Comparison of ENCODE assay signal across 17 cellular contexts in genomic region chr2:128625966-128626757, GRCh38.
DNase-seq lines count a peak whose midpoint lies in the region; ATAC-seq, FAIRE-seq and TF ChIP-seq lines count a peak whose summit lies in the region.
"Had no signal": no experiment of that assay in that cellular context is flagged by ENCODE, and none has a peak within 500 bp of the region (broad histone marks: within the 10 kb centered on the region; RNA-seq: fewer than 3 reads in every experiment).

No MANE protein-coding gene starts in this region.

- H3K79me2 ChIP-seq in H1 (ENCODE audit: control insufficient read depth in 1 of 2, insufficient read depth in 2 of 2, low read length in 2 of 2) (no peaks in the 10 kb centered on the region), neural progenitor cell (ENCODE audit: low read depth) (no peaks in the 10 kb centered on the region)

- H2BK15ac ChIP-seq in H1 (ENCODE audit: low read length): 0 out of 2 replicates have a peak overlapping the region, but pooled peaks have one; percentile 20

- WGBS in H1 (ENCODE audit: extremely low coverage in 1 of 2, insufficient coverage in 1 of 2, insufficient read length in 1 of 2, insufficient replicate concordance in 2 of 2, low coverage in 1 of 2, low lambda C conversion rate in 2 of 2, missing lambda C conversion rate in 1 of 2), 2 experiments: 82% methylated on average over 11 of the region's 12 CpGs; no CpG with 5 or more reads in 1 of the 2 experiments

- CTCF ChIA-PET in H1 (lab: Charles Lee; ENCODE audit: partially characterized antibody): interaction anchor here (0.6 to 1.4 kb wide), 2 partner anchors 12 to 93 kb away, joined by 3 read pairs; no protein-coding TSS in a partner anchor
- CTCF ChIA-PET in activated CD4-positive, alpha-beta T cell treated with anti-CD3 and anti-CD28 coated beads for 36 hours (lab: Charles Lee): interaction anchor here (0.6 kb wide), 1 partner anchor 452 kb away, joined by 3 read pairs; no protein-coding TSS in a partner anchor

- H3K27ac ChIP-seq in H1 (ENCODE audit: low read depth, low read length) (no peak overlapping the region), neural progenitor cell (no peak overlapping the region), upper lobe of right lung (no peak overlapping the region)
- H3K27ac ChIP-seq: BLaER1 had no signal

- H3K79me1 ChIP-seq in H1 (ENCODE audit: low read depth, low read length): no peaks in the 10 kb centered on the region; the same call in 1 of the 2 replicates

- no peak overlapping the region for H3K14ac ChIP-seq in H1 (ENCODE audit: insufficient read length)

- intact Hi-C loops in upper lobe of right lung (cut with DNase I): no loop called here
- intact Hi-C loops in activated CD4-positive, alpha-beta T cell treated with anti-CD3 and anti-CD28 coated beads for 36 hours (cut with DNase I, micrococcal nuclease): no loop called here

- H3K4ac ChIP-seq in H1 (replicated peaks; ENCODE audit: insufficient read length, low read depth, low read length): no peak overlapping the region

- H4K20me1 ChIP-seq in H1 (replicated peaks in 1 of 2; ENCODE audit: control insufficient read depth in 1 of 2, insufficient read depth in 2 of 2, low read length in 2 of 2): no peaks in the 10 kb centered on the region
- H4K20me1 ChIP-seq in neural progenitor cell (ENCODE audit: low read depth): no peaks in the 10 kb centered on the region
- H4K20me1 ChIP-seq: BLaER1 had no signal

- no peak overlapping the region for H2BK5ac ChIP-seq in H1 (ENCODE audit: low read depth, low read length)

- H3K27me3 ChIP-seq in H1 (replicated peaks in 1 of 4; ENCODE audit: control insufficient read depth in 3 of 4, extremely low read depth in 1 of 4, insufficient read depth in 3 of 4, low read length in 3 of 4) (no peaks in the 10 kb centered on the region; a peak in 2 of 7 replicates), neural progenitor cell (no peaks in the 10 kb centered on the region), upper lobe of right lung (no peaks in the 10 kb centered on the region)
- H3K27me3 ChIP-seq: BLaER1 had no signal

- peak overlapping the region; percentile 71; the same call in 1 of the 2 replicates for H2BK12ac ChIP-seq in H1 (ENCODE audit: low read depth, low read length)

- H3K36me3 Mint-ChIP-seq in neural progenitor cell: no peaks in the 10 kb centered on the region
- no peaks in the 10 kb centered on the region for H3K36me3 Mint-ChIP-seq in activated CD4-positive, alpha-beta T cell treated with anti-CD3 and anti-CD28 coated beads for 36 hours (ENCODE audit: low read depth)
- H3K36me3 Mint-ChIP-seq: CD8-positive, alpha-beta memory T cell had no signal

- no peak overlapping the region for H2BK120ac ChIP-seq in H1 (replicated peaks; ENCODE audit: low read depth, low read length)

- H3K4me1 ChIP-seq in H1 (replicated peaks in 1 of 4; ENCODE audit: control insufficient read depth in 3 of 4, insufficient read depth in 4 of 4, low read length in 3 of 4): peaks cover 0 to 3% (median 0%) of the 10 kb centered on the region in 4 experiments; a peak in 1 of 7 replicates
- peaks cover 7% of the 10 kb centered on the region for H3K4me1 ChIP-seq in neural progenitor cell
- H3K4me1 ChIP-seq in upper lobe of right lung: peaks cover 3% of the 10 kb centered on the region

- H3F3A ChIP-seq in neural progenitor cell (ENCODE audit: low read depth): no peaks in the 10 kb centered on the region

- no peak for TF ChIP-seq POLR2A in H1 (IDR thresholded peaks at IDR 0.05; ENCODE audit: control extremely low read depth in 1 of 2, low read depth in 2 of 2, low read length in 2 of 2)

- peak; percentile 13 for DNase-seq in NCI-H2171 treated with DMSO at 0.1 percent for 48 hours (lab: John Stamatoyannopoulos, UW)
- no peak for DNase-seq in NCI-H2171 (lab: John Stamatoyannopoulos, UW)
- no peak for DNase-seq in H1 (ENCODE audit: low read depth in 1 of 2, low spot score in 2 of 2)
- DNase-seq in neural progenitor cell (ENCODE audit: low spot score): peak; percentile 32
- DNase-seq in upper lobe of right lung: peak; percentile 39
- no peak for DNase-seq in NCI-H187 treated with DMSO at 0.1 percent for 48 hours (lab: John Stamatoyannopoulos, UW)
- no peak for DNase-seq in activated CD4-positive, alpha-beta T cell treated with anti-CD3 and anti-CD28 coated beads for 36 hours
- no peak for DNase-seq in SW 1271 (lab: John Stamatoyannopoulos, UW)
- DNase-seq: CD8-positive, alpha-beta memory T cell; NCI-H1105; NCI-H446 treated with DMSO at 0.1 percent for 48 hours; RPMI8226; SIG-M5 had no signal

- H2AFZ ChIP-seq in H1 (ENCODE audit: low read length) (no peak overlapping the region), neural progenitor cell (replicated peaks) (peak overlapping the region; percentile 38)

- ATAC-seq in upper lobe of right lung: no peak
- ATAC-seq in activated CD4-positive, alpha-beta T cell treated with anti-CD3 and anti-CD28 coated beads for 36 hours: no peak

- H4K91ac ChIP-seq in H1 (replicated peaks; ENCODE audit: insufficient read length, low read length): peak overlapping the region; percentile 47

- no peak overlapping the region for H3K9ac ChIP-seq in H1 (replicated peaks in 1 of 4; ENCODE audit: extremely low read depth in 1 of 4, low read depth in 3 of 4, low read length in 3 of 4)
- no peak overlapping the region for H3K9ac ChIP-seq in neural progenitor cell
- H3K9ac ChIP-seq: BLaER1 had no signal

- H3K4me1 Mint-ChIP-seq in neural progenitor cell: peaks cover 49% of the 10 kb centered on the region
- peaks cover 18% of the 10 kb centered on the region for H3K4me1 Mint-ChIP-seq in activated CD4-positive, alpha-beta T cell treated with anti-CD3 and anti-CD28 coated beads for 36 hours
- H3K4me1 Mint-ChIP-seq: CD8-positive, alpha-beta memory T cell had no signal

- H3K27me3 Mint-ChIP-seq in neural progenitor cell (ENCODE audit: insufficient read depth, low read depth): peaks cover 12% of the 10 kb centered on the region
- peaks cover 4% of the 10 kb centered on the region for H3K27me3 Mint-ChIP-seq in activated CD4-positive, alpha-beta T cell treated with anti-CD3 and anti-CD28 coated beads for 36 hours

- no peak overlapping the region for H3K23ac ChIP-seq in H1 (ENCODE audit: insufficient read length)

- peak overlapping the region; percentile 69; the same call in 1 of the 2 replicates for H4K8ac ChIP-seq in H1 (ENCODE audit: extremely low read depth, insufficient read depth, low read length)

- no peak overlapping the region for H2AK5ac ChIP-seq in H1 (ENCODE audit: low read depth, low read length)

- H3K9me3 ChIP-seq in H1 (ENCODE audit: insufficient read depth in 2 of 2, low read depth in 1 of 2, low read length in 1 of 2) (no peaks in the 10 kb centered on the region), neural progenitor cell (ENCODE audit: low read depth) (no peaks in the 10 kb centered on the region), upper lobe of right lung (no peaks in the 10 kb centered on the region)
- H3K9me3 ChIP-seq: BLaER1 had no signal

- no peak overlapping the region for H3K4me3 Mint-ChIP-seq in neural progenitor cell
- H3K4me3 Mint-ChIP-seq in activated CD4-positive, alpha-beta T cell treated with anti-CD3 and anti-CD28 coated beads for 36 hours: no peak overlapping the region
- H3K4me3 Mint-ChIP-seq: CD8-positive, alpha-beta memory T cell had no signal

- TF ChIP-seq CTCF in H1 (IDR thresholded peaks at IDR 0.05; ENCODE audit: control extremely low read depth in 1 of 3, insufficient read depth in 1 of 3, low read depth in 1 of 3, low read length in 3 of 3): no peak
- TF ChIP-seq CTCF in neural progenitor cell (IDR thresholded peaks at IDR 0.05): no peak
- TF ChIP-seq CTCF in upper lobe of right lung (IDR thresholded peaks at IDR 0.05): no peak

- no peak for TF ChIP-seq EP300 in H1 (IDR thresholded peaks at IDR 0.05; ENCODE audit: borderline replicate concordance in 1 of 2, low read depth in 2 of 2, low read length in 2 of 2)

- TF ChIP-seq RAD21 in H1 (IDR thresholded peaks at IDR 0.05 in 1 of 2, conservative IDR thresholded peaks at IDR 0.05 in 1 of 2; ENCODE audit: low read depth in 2 of 2, low read length in 2 of 2): no peak

- H3K23me2 ChIP-seq in H1 (ENCODE audit: low read depth, low read length): no peaks in the 10 kb centered on the region

- H3K36me3 ChIP-seq in H1 (ENCODE audit: control insufficient read depth in 2 of 4, insufficient read depth in 4 of 4, low read length in 3 of 4) (no peaks in the 10 kb centered on the region), neural progenitor cell (no peaks in the 10 kb centered on the region), upper lobe of right lung (no peaks in the 10 kb centered on the region)
- H3K36me3 ChIP-seq: BLaER1 had no signal

- H2BK20ac ChIP-seq in H1 (ENCODE audit: low read length): 0 out of 2 replicates have a peak overlapping the region, but pooled peaks have one; percentile 43

- POLR2A ChIA-PET in H1 (lab: Charles Lee; ENCODE audit: partially characterized antibody): interaction anchor here (1.2 to 1.6 kb wide), 2 partner anchors 9 to 12 kb away, joined by 3 to 6 read pairs; no protein-coding TSS in a partner anchor
- POLR2A ChIA-PET in activated CD4-positive, alpha-beta T cell treated with anti-CD3 and anti-CD28 coated beads for 36 hours (lab: Charles Lee): no interaction called here

- H3K4me2 ChIP-seq in H1 (ENCODE audit: insufficient read depth in 1 of 2, low read depth in 2 of 2, low read length in 2 of 2) (no peak overlapping the region), neural progenitor cell (no peak overlapping the region)
- H3K4me2 ChIP-seq: BLaER1 had no signal

- peaks cover 5% of the 10 kb centered on the region for H3K9me3 Mint-ChIP-seq in neural progenitor cell
- H3K9me3 Mint-ChIP-seq in activated CD4-positive, alpha-beta T cell treated with anti-CD3 and anti-CD28 coated beads for 36 hours (ENCODE audit: low read depth): no peaks in the 10 kb centered on the region

- no peak overlapping the region for H4K5ac ChIP-seq in H1 (ENCODE audit: insufficient read length, low read depth, low read length)

- H3K27ac Mint-ChIP-seq in neural progenitor cell: peak overlapping the region; percentile 96
- H3K27ac Mint-ChIP-seq in activated CD4-positive, alpha-beta T cell treated with anti-CD3 and anti-CD28 coated beads for 36 hours: no peak overlapping the region
- H3K27ac Mint-ChIP-seq: CD8-positive, alpha-beta memory T cell had no signal

- H3K4me3 ChIP-seq in H1 (ENCODE audit: extremely low read depth in 1 of 4, insufficient read depth in 2 of 4, low read depth in 3 of 4, low read length in 4 of 4): no peak overlapping the region
- H3K4me3 ChIP-seq in neural progenitor cell: no peak overlapping the region
- H3K4me3 ChIP-seq in upper lobe of right lung: no peak overlapping the region
- H3K4me3 ChIP-seq: BLaER1 had no signal

- no peak for FAIRE-seq in H1 (lab: Jason Lieb, UNC)
- FAIRE-seq: A204.1, GM12892, H54 had no signal

- no peak overlapping the region for H3K18ac ChIP-seq in H1 (ENCODE audit: extremely low read depth, low read length)

- H3K56ac ChIP-seq in H1 (replicated peaks; ENCODE audit: insufficient read length, low read depth, low read length): no peak overlapping the region

TF ChIP-seq in H1, 55 proteins besides CTCF, POLR2A, EP300 and RAD21 (continues in another document):
- TF ChIP-seq RBBP5 (IDR thresholded peaks at IDR 0.05; ENCODE audit: borderline replicate concordance, low read depth, low read length) (no peak), POLR2AphosphoS5 (IDR thresholded peaks at IDR 0.05; ENCODE audit: low read depth, low read length) (no peak), SIN3A (conservative IDR thresholded peaks at IDR 0.05 in 1 of 2, IDR thresholded peaks at IDR 0.05 in 1 of 2; ENCODE audit: low read depth in 1 of 2, low read length in 2 of 2) (no peak), JUND (IDR thresholded peaks at IDR 0.05; ENCODE audit: low read length) (no peak)

Comparison
In these comparisons a context has a peak if more than half of its experiments do, and no peak if none do; other contexts are left out.
1. DNase-seq: peak in NCI-H2171 treated with DMSO at 0.1 percent for 48 hours (single experiment), neural progenitor cell (single experiment) and upper lobe of right lung (single experiment); none in NCI-H2171 (single experiment), H1 (0 of 2), NCI-H187 treated with DMSO at 0.1 percent for 48 hours (single experiment), activated CD4-positive, alpha-beta T cell treated with anti-CD3 and anti-CD28 coated beads for 36 hours (single experiment) and SW 1271 (0 of 2).